8 cellular contexts compared by ENCODE assay signal in genomic region chr11:82867495-82868082, GRCh38. TPM values are rescaled to one million over a fixed set of nuclear protein-coding genes. Genes with fewer than 3 reads are reported as not detected.
DNase-seq lines count a peak whose midpoint lies in the region; ATAC-seq and TF ChIP-seq lines count a peak whose summit lies in the region.

No MANE protein-coding gene starts in this region.

- H3K4me3 Mint-ChIP-seq in HFFc6 = peak overlapping the region; percentile 76

- no peak for ATAC-seq in HG02870 (IDR thresholded peaks at IDR 0.05; ENCODE audit: unreplicated experiment)

- no peaks in the 10 kb centered on the region for H3K27me3 ChIP-seq in kidney epithelial cell (ENCODE audit: control insufficient read depth, insufficient read depth, low read length)

- no peaks in the 10 kb centered on the region for H3K9me3 Mint-ChIP-seq in HFFc6

- TF ChIP-seq CTCF in HFFc6 (IDR thresholded peaks at IDR 0.05) (peak; percentile 92), cardiac fibroblast (IDR thresholded peaks at IDR 0.05; ENCODE audit: low read depth, low read length) (peak; percentile 49), kidney epithelial cell (IDR thresholded peaks at IDR 0.05; ENCODE audit: insufficient read depth, low read length, poor library complexity, severe bottlenecking) (peak; percentile 61)

- H3K27ac Mint-ChIP-seq in HFFc6 = peak overlapping the region; percentile 50

- H3K36me3 ChIP-seq in kidney epithelial cell (ENCODE audit: control insufficient read depth, insufficient read depth, low read length) = no peaks in the 10 kb centered on the region

- no peaks in the 10 kb centered on the region for H3K27me3 Mint-ChIP-seq in HFFc6 (ENCODE audit: insufficient read depth)

- no peaks in the 10 kb centered on the region for H3K36me3 Mint-ChIP-seq in HFFc6 (ENCODE audit: low read depth)

- peaks cover 64% of the 10 kb centered on the region for H3K4me1 Mint-ChIP-seq in HFFc6 (ENCODE audit: low read depth)

- H3K4me3 ChIP-seq in cardiac fibroblast (replicated peaks in 1 of 2; ENCODE audit: low read depth in 2 of 2, low read length in 2 of 2) = peak overlapping the region in 1 of 2 donors; percentile 22
- H3K4me3 ChIP-seq in kidney epithelial cell (ENCODE audit: low read depth, low read length) = no peak overlapping the region

- peak; percentile 85 for DNase-seq in DMS 273 (lab: John Stamatoyannopoulos, UW; ENCODE audit: unreplicated experiment)
- DNase-seq in HFFc6 = peak; percentile 69
- peak; percentile 90 to 92 for DNase-seq in NCI-H446 (lab: John Stamatoyannopoulos, UW)
- DNase-seq in activated CD4-positive, CD25-positive, alpha-beta regulatory T cell treated with anti-CD3 and anti-CD28 coated beads, Interleukin-2, amount 50 U/mL, for 16 hours (ENCODE audit: low read depth, low spot score) = peak; percentile 65
- DNase-seq in cardiac fibroblast (ENCODE audit: low read depth in 2 of 2) = peak; percentile 88
- no peak for DNase-seq in kidney epithelial cell (ENCODE audit: low read depth)
- DNase-seq in stimulated activated CD4-positive, alpha-beta T cell treated with anti-CD3 and anti-CD28 coated beads, Interleukin-1b, Interleukin-23, amount 100 ng/mL, for 48 hours = peak; percentile 57

RNA-seq across cellular contexts. Expression of gene PRCP, which starts 32.6 kb away (rescaled TPM):
- total RNA-seq in HFFc6 (2021; fragmentation: NEBNext Ultra II Directional; extraction: Animal tissue kit (Norgen Biotek cat#: 25700)) = 10 to 100 TPM; 51.2 to 63.3 (median 57.5) TPM
- total RNA-seq in kidney epithelial cell = 23.7 and 29.7 TPM in 2 replicates

RNA-seq across cellular contexts. Expression of gene DDIAS, which starts 33.9 kb away (rescaled TPM):
- total RNA-seq in HFFc6 (2021; fragmentation: NEBNext Ultra II Directional; extraction: Animal tissue kit (Norgen Biotek cat#: 25700)) = 1 to 10 TPM; 4.7 to 9.7 (median 8.4) TPM
- total RNA-seq in kidney epithelial cell = 1.6 and 3.2 TPM in 2 replicates
